1 cellular context compared by ENCODE assay signal in genomic region chr17:34437188-34437587, GRCh38.
TF ChIP-seq lines count a peak whose summit lies in the region.

No MANE protein-coding gene starts in this region.

TF ChIP-seq in HepG2, 621 proteins besides CTCF, POLR2A, EP300 and RAD21 (continued from another document):
- TF ChIP-seq ARID3A (IDR thresholded peaks at IDR 0.05; ENCODE audit: low read depth, low read length) (no peak), NR2F1 (CRISPR knock-in tag; IDR thresholded peaks at IDR 0.05) (no peak), DMTF1 (CRISPR knock-in tag; IDR thresholded peaks at IDR 0.05) (no peak), ZNF333 (CRISPR knock-in tag; IDR thresholded peaks at IDR 0.05; ENCODE audit: borderline replicate concordance) (no peak), RFX3 (CRISPR knock-in tag; IDR thresholded peaks at IDR 0.05) (no peak), ZNF446 (CRISPR knock-in tag; IDR thresholded peaks at IDR 0.05) (no peak), NR1H2 (CRISPR knock-in tag; IDR thresholded peaks at IDR 0.05; ENCODE audit: borderline replicate concordance, low read depth) (no peak)
